1 cellular context compared by ENCODE assay signal in the genomic region with DNA sequence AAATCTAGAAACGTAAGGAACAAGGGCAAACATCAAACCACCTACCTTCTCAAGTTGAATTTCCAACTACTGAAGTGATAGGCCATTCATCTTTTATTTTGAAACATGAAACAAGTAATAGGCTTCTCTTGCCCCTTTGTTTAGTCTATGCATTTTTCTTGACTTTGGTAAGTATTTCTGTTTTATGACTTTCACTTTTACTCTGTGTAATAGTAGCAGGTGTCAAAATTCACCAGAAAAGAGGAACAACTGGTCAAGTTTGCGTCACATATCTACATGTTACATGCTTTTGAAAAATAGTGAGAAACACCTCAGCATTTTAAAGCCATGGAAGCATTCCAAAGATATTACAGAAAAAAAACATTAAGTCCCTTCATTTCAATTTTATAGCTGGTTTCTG.
TF ChIP-seq lines count a peak whose summit lies in the region.

No MANE protein-coding gene starts in this region.

TF ChIP-seq in GM12878, 131 proteins besides CTCF, POLR2A, EP300 and RAD21 (continued from another document and continues in another):
- TF ChIP-seq FOXM1 (IDR thresholded peaks at IDR 0.05; ENCODE audit: low read depth, low read length): peak; percentile 51; the same call in 1 of the 2 replicates
- no peak for TF ChIP-seq NFXL1 (IDR thresholded peaks at IDR 0.05; ENCODE audit: borderline replicate concordance)
- TF ChIP-seq CEBPB (IDR thresholded peaks at IDR 0.05; ENCODE audit: borderline replicate concordance in 1 of 2, low read depth in 2 of 2, low read length in 2 of 2): no peak
- peak; percentile 94 for TF ChIP-seq MTA2 (IDR thresholded peaks at IDR 0.05; ENCODE audit: low read depth)
- no peak for TF ChIP-seq POLR2AphosphoS2 (IDR thresholded peaks at IDR 0.05; ENCODE audit: low read depth, low read length)
- no peak for TF ChIP-seq ASH2L (IDR thresholded peaks at IDR 0.05; ENCODE audit: borderline replicate concordance, low read depth)
- TF ChIP-seq PBX3 (IDR thresholded peaks at IDR 0.05; ENCODE audit: insufficient replicate concordance, low read depth, low read length): no peak
- no peak for TF ChIP-seq RB1 (IDR thresholded peaks at IDR 0.05; ENCODE audit: borderline replicate concordance)
- no peak for TF ChIP-seq NR2C2 (IDR thresholded peaks at IDR 0.05; ENCODE audit: borderline replicate concordance, control insufficient read depth, insufficient read length, low read depth)
- no peak for TF ChIP-seq E2F8 (IDR thresholded peaks at IDR 0.05; ENCODE audit: low read depth, partially characterized antibody)
- TF ChIP-seq RBBP5 (conservative IDR thresholded peaks at IDR 0.05): no peak
- no peak for TF ChIP-seq EED (IDR thresholded peaks at IDR 0.05; ENCODE audit: low read depth)
- no peak for TF ChIP-seq SRF (IDR thresholded peaks at IDR 0.05; ENCODE audit: low read depth in 2 of 2, low read length in 2 of 2)
- no peak; the same call in 1 of the 2 replicates for TF ChIP-seq MLLT1 (IDR thresholded peaks at IDR 0.05)
- TF ChIP-seq BCLAF1 (IDR thresholded peaks at IDR 0.05): no peak
- TF ChIP-seq SMC3 (IDR thresholded peaks at IDR 0.05; ENCODE audit: borderline replicate concordance, low read length): no peak
- TF ChIP-seq, protein P1, sequence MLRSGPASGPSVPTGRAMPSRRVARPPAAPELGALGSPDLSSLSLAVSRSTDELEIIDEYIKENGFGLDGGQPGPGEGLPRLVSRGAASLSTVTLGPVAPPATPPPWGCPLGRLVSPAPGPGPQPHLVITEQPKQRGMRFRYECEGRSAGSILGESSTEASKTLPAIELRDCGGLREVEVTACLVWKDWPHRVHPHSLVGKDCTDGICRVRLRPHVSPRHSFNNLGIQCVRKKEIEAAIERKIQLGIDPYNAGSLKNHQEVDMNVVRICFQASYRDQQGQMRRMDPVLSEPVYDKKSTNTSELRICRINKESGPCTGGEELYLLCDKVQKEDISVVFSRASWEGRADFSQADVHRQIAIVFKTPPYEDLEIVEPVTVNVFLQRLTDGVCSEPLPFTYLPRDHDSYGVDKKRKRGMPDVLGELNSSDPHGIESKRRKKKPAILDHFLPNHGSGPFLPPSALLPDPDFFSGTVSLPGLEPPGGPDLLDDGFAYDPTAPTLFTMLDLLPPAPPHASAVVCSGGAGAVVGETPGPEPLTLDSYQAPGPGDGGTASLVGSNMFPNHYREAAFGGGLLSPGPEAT (IDR thresholded peaks at IDR 0.05; ENCODE audit: low read depth): peak; percentile 76
- TF ChIP-seq BRCA1 (IDR thresholded peaks at IDR 0.05; ENCODE audit: low read depth, low read length): no peak
- TF ChIP-seq JUND (IDR thresholded peaks at IDR 0.05; ENCODE audit: low read depth, low read length): peak; percentile 64; the same call in 1 of the 2 replicates
- TF ChIP-seq TCF3 (IDR thresholded peaks at IDR 0.05; ENCODE audit: borderline replicate concordance, insufficient read depth, low read depth, low read length): peak; percentile 71; the same call in 1 of the 2 replicates
- TF ChIP-seq PRDM15 (CRISPR knock-in tag; IDR thresholded peaks at IDR 0.05): no peak
- TF ChIP-seq PML (IDR thresholded peaks at IDR 0.05; ENCODE audit: low read length): no peak
- TF ChIP-seq ZNF207 (IDR thresholded peaks at IDR 0.05; ENCODE audit: borderline replicate concordance): no peak
- no peak for TF ChIP-seq RFX5 (IDR thresholded peaks at IDR 0.05; ENCODE audit: low read depth, low read length)
- TF ChIP-seq SMARCA5 (IDR thresholded peaks at IDR 0.05): no peak
- TF ChIP-seq HDAC6 (IDR thresholded peaks at IDR 0.05; ENCODE audit: unreplicated experiment): no peak
- no peak for TF ChIP-seq SMAD1 (IDR thresholded peaks at IDR 0.05; ENCODE audit: low read depth, partially characterized antibody)
- no peak for TF ChIP-seq ETV6 (conservative IDR thresholded peaks at IDR 0.05 in 1 of 2, IDR thresholded peaks at IDR 0.05 in 1 of 2; ENCODE audit: borderline replicate concordance in 1 of 2, low read depth in 1 of 2)
- TF ChIP-seq SP1 (IDR thresholded peaks at IDR 0.05; ENCODE audit: low read depth, low read length): no peak
- no peak for TF ChIP-seq POLR2AphosphoS5 (IDR thresholded peaks at IDR 0.05; ENCODE audit: low read length)
- TF ChIP-seq STAT3 (IDR thresholded peaks at IDR 0.05; ENCODE audit: low read depth, low read length): no peak
- no peak for TF ChIP-seq FOXK2 (IDR thresholded peaks at IDR 0.05)
- no peak for TF ChIP-seq PAX5 (IDR thresholded peaks at IDR 0.05; ENCODE audit: borderline replicate concordance, low read depth, low read length)
- peak; percentile 78 for TF ChIP-seq NFIC (IDR thresholded peaks at IDR 0.05; ENCODE audit: low read depth, low read length)
- TF ChIP-seq ATF3 (IDR thresholded peaks at IDR 0.05; ENCODE audit: borderline replicate concordance, extremely low read depth, low read depth, low read length): no peak
- TF ChIP-seq, protein P2, sequence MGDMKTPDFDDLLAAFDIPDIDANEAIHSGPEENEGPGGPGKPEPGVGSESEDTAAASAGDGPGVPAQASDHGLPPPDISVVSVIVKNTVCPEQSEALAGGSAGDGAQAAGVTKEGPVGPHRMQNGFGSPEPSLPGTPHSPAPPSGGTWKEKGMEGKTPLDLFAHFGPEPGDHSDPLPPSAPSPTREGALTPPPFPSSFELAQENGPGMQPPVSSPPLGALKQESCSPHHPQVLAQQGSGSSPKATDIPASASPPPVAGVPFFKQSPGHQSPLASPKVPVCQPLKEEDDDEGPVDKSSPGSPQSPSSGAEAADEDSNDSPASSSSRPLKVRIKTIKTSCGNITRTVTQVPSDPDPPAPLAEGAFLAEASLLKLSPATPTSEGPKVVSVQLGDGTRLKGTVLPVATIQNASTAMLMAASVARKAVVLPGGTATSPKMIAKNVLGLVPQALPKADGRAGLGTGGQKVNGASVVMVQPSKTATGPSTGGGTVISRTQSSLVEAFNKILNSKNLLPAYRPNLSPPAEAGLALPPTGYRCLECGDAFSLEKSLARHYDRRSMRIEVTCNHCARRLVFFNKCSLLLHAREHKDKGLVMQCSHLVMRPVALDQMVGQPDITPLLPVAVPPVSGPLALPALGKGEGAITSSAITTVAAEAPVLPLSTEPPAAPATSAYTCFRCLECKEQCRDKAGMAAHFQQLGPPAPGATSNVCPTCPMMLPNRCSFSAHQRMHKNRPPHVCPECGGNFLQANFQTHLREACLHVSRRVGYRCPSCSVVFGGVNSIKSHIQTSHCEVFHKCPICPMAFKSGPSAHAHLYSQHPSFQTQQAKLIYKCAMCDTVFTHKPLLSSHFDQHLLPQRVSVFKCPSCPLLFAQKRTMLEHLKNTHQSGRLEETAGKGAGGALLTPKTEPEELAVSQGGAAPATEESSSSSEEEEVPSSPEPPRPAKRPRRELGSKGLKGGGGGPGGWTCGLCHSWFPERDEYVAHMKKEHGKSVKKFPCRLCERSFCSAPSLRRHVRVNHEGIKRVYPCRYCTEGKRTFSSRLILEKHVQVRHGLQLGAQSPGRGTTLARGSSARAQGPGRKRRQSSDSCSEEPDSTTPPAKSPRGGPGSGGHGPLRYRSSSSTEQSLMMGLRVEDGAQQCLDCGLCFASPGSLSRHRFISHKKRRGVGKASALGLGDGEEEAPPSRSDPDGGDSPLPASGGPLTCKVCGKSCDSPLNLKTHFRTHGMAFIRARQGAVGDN (IDR thresholded peaks at IDR 0.05): no peak
